In genomic region chr20:24990810-24991252, GRCh38 we compare ENCODE assay signal across 9 cellular contexts. TPM values are rescaled to one million over a fixed set of nuclear protein-coding genes. Genes with fewer than 3 reads are reported as not detected.
A peak's percentile ranks its signal among the peaks of the same experiment; 100 is the strongest.
DNase-seq lines count a peak whose midpoint lies in the region; ATAC-seq, FAIRE-seq and TF ChIP-seq lines count a peak whose summit lies in the region.
"Had no signal": no experiment of that assay in that cellular context is flagged by ENCODE, and none has a peak within 500 bp of the region (broad histone marks: within the 10 kb centered on the region; RNA-seq: fewer than 3 reads in every experiment).

No MANE protein-coding gene starts in this region.

- WGBS in heart left ventricle, 4 donors = 94 to 95% (median 94%) methylated on average over 2 of the region's 2 CpGs

- intact Hi-C loops in left ventricle myocardium inferior (cut with micrococcal nuclease) = loop anchor here (10.0 kb wide), 2 partner anchors 184 to 404 kb away; partner anchors contain the start of gene ABHD12
- intact Hi-C loops in heart left ventricle (cut with DNase I) = loop anchor here in 8 of 10 donors (5.0 to 10.0 kb wide), 7 partner anchors 186 to 414 kb away; partner anchors contain the start of genes ENTPD6 (in 4 of the 8), GINS1 (in 1 of the 8) and PYGB (in 1 of the 8)
- intact Hi-C loops in kidney (cut with DNase I) = loop anchor here (10.0 kb wide), 1 partner anchor 184 kb away; no protein-coding TSS in a partner anchor

- DNase-seq in left ventricle myocardium inferior (no peak), heart left ventricle (no peak), kidney (peak; percentile 29), ureter (ENCODE audit: low spot score) (peak; percentile 29), NCI-H82 (lab: John Stamatoyannopoulos, UW) (no peak), AG08395 (ENCODE audit: low spot score) (no peak), GDM1 (lab: John Stamatoyannopoulos, UW) (no peak)
- no peak for DNase-seq in activated CD4-positive, alpha-beta memory T cell treated with anti-CD3 and anti-CD28 coated beads, Interleukin-2, amount 10 ng/mL, durations not matched to agents 7 days and 5 days

- no peaks in the 10 kb centered on the region for H3K9me3 Mint-ChIP-seq in activated CD4-positive, alpha-beta memory T cell treated with anti-CD3 and anti-CD28 coated beads, Interleukin-2, amount 10 ng/mL, durations not matched to agents 7 days and 5 days

- CTCF ChIA-PET in activated CD4-positive, alpha-beta memory T cell treated with anti-CD3 and anti-CD28 coated beads, Interleukin-2, amount 10 ng/mL, durations not matched to agents 7 days and 5 days (lab: Charles Lee) = no interaction called here

- no peak overlapping the region for H3K27ac ChIP-seq in left ventricle myocardium inferior (replicated peaks)
- H3K27ac ChIP-seq in heart left ventricle = no peak overlapping the region
- no peak overlapping the region for H3K27ac ChIP-seq in kidney (ENCODE audit: low read depth in 2 of 2, low read length in 2 of 2)

- TF ChIP-seq CTCF in left ventricle myocardium inferior (IDR thresholded peaks at IDR 0.05; ENCODE audit: borderline replicate concordance) (no peak), heart left ventricle (IDR thresholded peaks at IDR 0.05) (no peak), kidney (IDR thresholded peaks at IDR 0.05; ENCODE audit: borderline replicate concordance, extremely low read depth, insufficient read depth) (no peak)

- H3K4me3 ChIP-seq in left ventricle myocardium inferior (peak overlapping the region; percentile 93), heart left ventricle (peak overlapping the region in 5 of 12 donors; percentile 19 to 98 (median 81)), kidney (ENCODE audit: low read length in 2 of 2) (no peak overlapping the region)

- H3K36me3 ChIP-seq in left ventricle myocardium inferior (no peaks in the 10 kb centered on the region), heart left ventricle (no peaks in the 10 kb centered on the region), kidney (ENCODE audit: control insufficient read depth in 1 of 2, insufficient read depth in 2 of 2, low read length in 2 of 2) (no peaks in the 10 kb centered on the region)

- H3K27me3 ChIP-seq in left ventricle myocardium inferior (ENCODE audit: low read depth) (no peaks in the 10 kb centered on the region), heart left ventricle (no peaks in the 10 kb centered on the region)

- no peak overlapping the region for H3K9ac ChIP-seq in kidney (ENCODE audit: low read length in 2 of 2)

- no peaks in the 10 kb centered on the region for H3K27me3 Mint-ChIP-seq in activated CD4-positive, alpha-beta memory T cell treated with anti-CD3 and anti-CD28 coated beads, Interleukin-2, amount 10 ng/mL, durations not matched to agents 7 days and 5 days

- H3K9me3 ChIP-seq in left ventricle myocardium inferior (replicated peaks) (no peaks in the 10 kb centered on the region), heart left ventricle (no peaks in the 10 kb centered on the region), kidney (ENCODE audit: control insufficient read depth in 1 of 2, low read length in 2 of 2) (no peaks in the 10 kb centered on the region)

- H3K4me1 Mint-ChIP-seq in activated CD4-positive, alpha-beta memory T cell treated with anti-CD3 and anti-CD28 coated beads, Interleukin-2, amount 10 ng/mL, durations not matched to agents 7 days and 5 days = peaks cover 70% of the 10 kb centered on the region

- FAIRE-seq in kidney (lab: Jason Lieb, UNC) = no peak
- FAIRE-seq: RCC 7860 had no signal

- H3K36me3 Mint-ChIP-seq in activated CD4-positive, alpha-beta memory T cell treated with anti-CD3 and anti-CD28 coated beads, Interleukin-2, amount 10 ng/mL, durations not matched to agents 7 days and 5 days (ENCODE audit: low read depth) = peaks cover 33% of the 10 kb centered on the region

- ATAC-seq in heart left ventricle = no peak

- H3K4me1 ChIP-seq in left ventricle myocardium inferior (peaks cover 55% of the 10 kb centered on the region), heart left ventricle (peaks cover 0 to 65% (median 32%) of the 10 kb centered on the region in 12 donors), kidney (ENCODE audit: control insufficient read depth in 1 of 2, insufficient read depth in 1 of 2, low read depth in 1 of 2, low read length in 2 of 2) (peaks cover 6 to 12% of the 10 kb centered on the region in 2 donors)

- TF ChIP-seq POLR2A in heart left ventricle (IDR thresholded peaks at IDR 0.05) = no peak

- H3K4me3 Mint-ChIP-seq in activated CD4-positive, alpha-beta memory T cell treated with anti-CD3 and anti-CD28 coated beads, Interleukin-2, amount 10 ng/mL, durations not matched to agents 7 days and 5 days = peak overlapping the region; percentile 90

- POLR2A ChIA-PET in activated CD4-positive, alpha-beta memory T cell treated with anti-CD3 and anti-CD28 coated beads, Interleukin-2, amount 10 ng/mL, durations not matched to agents 7 days and 5 days (lab: Charles Lee) = interaction anchor here (1.0 to 1.1 kb wide), 2 partner anchors 18 to 30 kb away, joined by 3 read pairs; no protein-coding TSS in a partner anchor

- H3K27ac Mint-ChIP-seq in activated CD4-positive, alpha-beta memory T cell treated with anti-CD3 and anti-CD28 coated beads, Interleukin-2, amount 10 ng/mL, durations not matched to agents 7 days and 5 days = no peak overlapping the region

RNA-seq across cellular contexts. Expression of gene APMAP, which starts 1.7 kb away (rescaled TPM):
- total RNA-seq in left ventricle myocardium inferior (23.8 TPM), heart left ventricle (10 to 100 TPM; 22.6 to 61.3 (median 31.9) TPM), kidney (90.9 TPM), ureter (74.0 TPM)
- polyA plus RNA-seq in heart left ventricle (10 to 100 TPM; 16.2 to 58.5 TPM), kidney (ENCODE audit: insufficient read depth, low read depth, low replicate concordance) (79.7 TPM)
- total RNA-seq in activated CD4-positive, alpha-beta memory T cell treated with anti-CD3 and anti-CD28 coated beads, Interleukin-2, amount 10 ng/mL, durations not matched to agents 7 days and 5 days = 10 to 100 TPM; 44.1 to 46.5 TPM

RNA-seq across cellular contexts. Expression of gene CST7, which starts 41.8 kb away (rescaled TPM):
- 0.66 TPM for total RNA-seq in left ventricle myocardium inferior
- total RNA-seq in heart left ventricle = 1 to 10 TPM in 5 of 9 donors, under 1 TPM in 4; 0.35 to 8.4 (median 1.5) TPM
- 1 to 10 TPM; 1.2 to 1.4 TPM for polyA plus RNA-seq in heart left ventricle
- 100 to 1,000 TPM; 178 to 182 TPM for total RNA-seq in activated CD4-positive, alpha-beta memory T cell treated with anti-CD3 and anti-CD28 coated beads, Interleukin-2, amount 10 ng/mL, durations not matched to agents 7 days and 5 days
- 3.7 TPM for total RNA-seq in kidney
- polyA plus RNA-seq in kidney (ENCODE audit: insufficient read depth, low read depth, low replicate concordance) = 1.4 TPM
- 1.6 TPM for total RNA-seq in ureter

Comparison
In these comparisons a context has a peak if more than half of its experiments do, and no peak if none do; other contexts are left out.
1. DNase-seq: peak in kidney (single experiment) and ureter (single experiment); none in left ventricle myocardium inferior (single experiment), heart left ventricle (0 of 5), activated CD4-positive, alpha-beta memory T cell treated with anti-CD3 and anti-CD28 coated beads, Interleukin-2, amount 10 ng/mL, durations not matched to agents 7 days and 5 days (single experiment), NCI-H82 (single experiment), AG08395 (single experiment) and GDM1 (single experiment).
2. RNA of gene CST7, which starts 41.8 kb away (total RNA-seq): 178 to 182 TPM in activated CD4-positive, alpha-beta memory T cell treated with anti-CD3 and anti-CD28 coated beads, Interleukin-2, amount 10 ng/mL, durations not matched to agents 7 days and 5 days; 3.7 TPM in kidney (single experiment), 1.6 TPM in ureter (single experiment), 0.35 to 8.4 TPM in heart left ventricle and 0.66 TPM in left ventricle myocardium inferior (single experiment); every median in the first group is over 10 times any median in the second.